Comparison of ENCODE assay signal across 28 cellular contexts in the genomic region with DNA sequence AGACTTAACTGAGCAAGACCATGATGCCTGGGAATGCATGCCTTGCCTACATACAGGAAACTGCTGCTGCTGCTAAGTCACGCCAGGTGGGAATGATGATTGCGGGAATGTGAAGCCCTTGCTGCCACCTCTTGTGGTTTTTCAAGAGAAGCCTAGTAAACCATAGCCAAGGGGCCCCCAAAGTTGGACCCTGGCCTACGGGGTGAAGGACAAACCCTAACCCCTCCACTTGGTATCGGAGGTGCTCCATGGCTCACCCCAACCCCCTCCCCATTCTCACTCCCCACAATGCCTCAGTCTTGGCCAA.
"Had no signal": no experiment of that assay in that cellular context is flagged by ENCODE, and none has a peak within 500 bp of the region (broad histone marks: within the 10 kb centered on the region; RNA-seq: fewer than 3 reads in every experiment).

No MANE protein-coding gene starts in this region.

- H3K4me1 ChIP-seq: breast epithelium had no signal

- H2AFZ ChIP-seq: parathyroid adenoma had no signal

- H3K79me2 ChIP-seq: parathyroid adenoma had no signal

- DNase-seq: activated CD4-positive, alpha-beta memory T cell treated with anti-CD3 and anti-CD28 coated beads, Interleukin-2, amount 10 ng/mL, durations not matched to agents 7 days and 5 days; activated CD4-positive, alpha-beta T cell treated with anti-CD3 and anti-CD28 coated beads for 1 hour; activated CD4-positive, alpha-beta T cell treated with anti-CD3 and anti-CD28 coated beads, Interleukin-2, amount 10 ng/mL, durations not matched to agents 7 days and 5 days; activated CD8-positive, alpha-beta memory T cell treated with anti-CD3 and anti-CD28 coated beads, Interleukin-2, amount 50 U/mL, for 48 hours; activated gamma-delta T cell treated with Interleukin-2 at 50 U/mL for 16 hours; activated naive CD4-positive, alpha-beta T cell treated with anti-CD3 and anti-CD28 coated beads, Interleukin-2, amount 50 U/mL, for 16 hours; activated T-cell treated with anti-CD3 and anti-CD28 coated beads, Interleukin-2, amount 50 U/mL, for 24 hours; amniotic stem cell; central memory CD4-positive, alpha-beta T cell; dermis blood vessel endothelial cell; effector CD8-positive, alpha-beta T cell; erythroblast; glutamatergic neuron; left ventricle myocardium inferior; nucleus accumbens; stimulated activated CD4-positive, alpha-beta T cell treated with anti-CD3 and anti-CD28 coated beads, Interleukin-4, amount 100 ng/mL, for 24 hours; substantia nigra; T-helper 17 cell; WERI-Rb-1 had no signal

- H3K27ac Mint-ChIP-seq: activated CD4-positive, alpha-beta memory T cell treated with anti-CD3 and anti-CD28 coated beads, Interleukin-2, amount 10 ng/mL, durations not matched to agents 7 days and 5 days; activated CD4-positive, alpha-beta T cell treated with anti-CD3 and anti-CD28 coated beads, Interleukin-2, amount 10 ng/mL, durations not matched to agents 7 days and 5 days; activated T-cell treated with anti-CD3 and anti-CD28 coated beads, Interleukin-2, amount 50 U/mL, for 24 hours; stimulated activated effector memory CD8-positive, alpha-beta T cell treated with anti-CD3 and anti-CD28 coated beads, Interleukin-12 subunit alpha, Interleukin-12 subunit beta, amount 100 ng/mL, for 72 hours; stimulated activated naive CD8-positive, alpha-beta T cell treated with anti-CD3 and anti-CD28 coated beads, Interleukin-15, Interleukin-2, amounts not matched to agents 100 ng/mL and 50 ng/mL, for 24 hours; T-helper 17 cell had no signal

- H3K4me3 ChIP-seq: breast epithelium, gastrocnemius medialis, left ventricle myocardium inferior, lung, psoas muscle, upper lobe of left lung had no signal

- H3K36me3 Mint-ChIP-seq: stimulated activated effector memory CD8-positive, alpha-beta T cell treated with anti-CD3 and anti-CD28 coated beads, Interleukin-12 subunit alpha, Interleukin-12 subunit beta, amount 100 ng/mL, for 72 hours had no signal

- H3K4me3 Mint-ChIP-seq: activated CD4-positive, alpha-beta memory T cell treated with anti-CD3 and anti-CD28 coated beads, Interleukin-2, amount 10 ng/mL, durations not matched to agents 7 days and 5 days; activated CD4-positive, alpha-beta T cell treated with anti-CD3 and anti-CD28 coated beads, Interleukin-2, amount 10 ng/mL, durations not matched to agents 7 days and 5 days; activated T-cell treated with anti-CD3 and anti-CD28 coated beads, Interleukin-2, amount 50 U/mL, for 24 hours; stimulated activated effector memory CD8-positive, alpha-beta T cell treated with anti-CD3 and anti-CD28 coated beads, Interleukin-12 subunit alpha, Interleukin-12 subunit beta, amount 100 ng/mL, for 72 hours; stimulated activated naive CD8-positive, alpha-beta T cell treated with anti-CD3 and anti-CD28 coated beads, Interleukin-15, Interleukin-2, amounts not matched to agents 100 ng/mL and 50 ng/mL, for 24 hours; T-helper 17 cell had no signal

- H3K9me3 ChIP-seq: breast epithelium, gastrocnemius medialis, left ventricle myocardium inferior, psoas muscle, upper lobe of left lung had no signal

- ATAC-seq: gastrocnemius medialis; stimulated activated effector memory CD8-positive, alpha-beta T cell treated with anti-CD3 and anti-CD28 coated beads, Interleukin-12 subunit alpha, Interleukin-12 subunit beta, amount 100 ng/mL, for 72 hours; T-helper 17 cell had no signal

- H3K4me1 Mint-ChIP-seq: activated CD4-positive, alpha-beta memory T cell treated with anti-CD3 and anti-CD28 coated beads, Interleukin-2, amount 10 ng/mL, durations not matched to agents 7 days and 5 days; activated CD4-positive, alpha-beta T cell treated with anti-CD3 and anti-CD28 coated beads, Interleukin-2, amount 10 ng/mL, durations not matched to agents 7 days and 5 days; stimulated activated effector memory CD8-positive, alpha-beta T cell treated with anti-CD3 and anti-CD28 coated beads, Interleukin-12 subunit alpha, Interleukin-12 subunit beta, amount 100 ng/mL, for 72 hours; T-helper 17 cell had no signal

- H3K27ac ChIP-seq: parathyroid adenoma, psoas muscle, upper lobe of left lung, WERI-Rb-1 had no signal

- H3K27me3 ChIP-seq: breast epithelium, gastrocnemius medialis, upper lobe of left lung had no signal

- H3K9ac ChIP-seq: parathyroid adenoma had no signal

- H3K36me3 ChIP-seq: breast epithelium, gastrocnemius medialis, left ventricle myocardium inferior, upper lobe of left lung, WERI-Rb-1 had no signal

- H3K9me3 Mint-ChIP-seq: activated CD4-positive, alpha-beta memory T cell treated with anti-CD3 and anti-CD28 coated beads, Interleukin-2, amount 10 ng/mL, durations not matched to agents 7 days and 5 days; activated CD4-positive, alpha-beta T cell treated with anti-CD3 and anti-CD28 coated beads, Interleukin-2, amount 10 ng/mL, durations not matched to agents 7 days and 5 days; activated T-cell treated with anti-CD3 and anti-CD28 coated beads, Interleukin-2, amount 50 U/mL, for 24 hours; nephron; stimulated activated effector memory CD8-positive, alpha-beta T cell treated with anti-CD3 and anti-CD28 coated beads, Interleukin-12 subunit alpha, Interleukin-12 subunit beta, amount 100 ng/mL, for 72 hours; stimulated activated naive CD8-positive, alpha-beta T cell treated with anti-CD3 and anti-CD28 coated beads, Interleukin-15, Interleukin-2, amounts not matched to agents 100 ng/mL and 50 ng/mL, for 24 hours had no signal

- H3K27me3 Mint-ChIP-seq: activated CD4-positive, alpha-beta memory T cell treated with anti-CD3 and anti-CD28 coated beads, Interleukin-2, amount 10 ng/mL, durations not matched to agents 7 days and 5 days; activated CD4-positive, alpha-beta T cell treated with anti-CD3 and anti-CD28 coated beads, Interleukin-2, amount 10 ng/mL, durations not matched to agents 7 days and 5 days; activated T-cell treated with anti-CD3 and anti-CD28 coated beads, Interleukin-2, amount 50 U/mL, for 24 hours; stimulated activated naive CD8-positive, alpha-beta T cell treated with anti-CD3 and anti-CD28 coated beads, Interleukin-15, Interleukin-2, amounts not matched to agents 100 ng/mL and 50 ng/mL, for 24 hours; T-helper 17 cell had no signal
